Comparison of ENCODE assay signal across 11 cellular contexts in the genomic region with DNA sequence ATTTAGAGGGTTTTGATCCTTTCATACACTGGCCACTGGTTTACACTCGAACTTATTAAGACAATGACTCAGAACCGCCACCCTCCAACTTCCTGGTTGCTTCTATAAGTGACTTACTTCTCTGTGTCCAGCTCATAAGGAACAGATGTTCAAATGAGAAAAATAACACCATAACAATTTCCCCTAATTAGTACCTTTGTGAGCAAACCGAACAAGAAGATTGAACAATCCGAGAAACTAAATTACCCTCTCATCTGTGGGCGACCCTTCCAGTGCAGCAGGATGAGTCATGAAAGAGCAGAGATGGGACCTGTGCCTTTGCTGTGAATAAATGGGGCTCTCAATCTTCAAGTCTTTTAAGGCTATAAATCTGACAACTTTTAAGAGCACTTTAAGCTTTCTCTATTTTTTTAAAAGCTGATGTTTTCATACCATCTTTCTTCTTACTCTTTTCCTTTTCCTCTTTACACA.
DNase-seq lines count a peak whose midpoint lies in the region; ATAC-seq and TF ChIP-seq lines count a peak whose summit lies in the region.
"Had no signal": no experiment of that assay in that cellular context is flagged by ENCODE, and none has a peak within 500 bp of the region (broad histone marks: within the 10 kb centered on the region; RNA-seq: fewer than 3 reads in every experiment).

No MANE protein-coding gene starts in this region.

- peak overlapping the region; percentile 25 for H3K4me2 ChIP-seq in smooth muscle cell

- H3K79me2 ChIP-seq in smooth muscle cell (ENCODE audit: low read depth), result no peaks in the 10 kb centered on the region

- POLR2A ChIA-PET in Panc1 (lab: Charles Lee), result no interaction called here

- no peaks in the 10 kb centered on the region for H3K36me3 ChIP-seq in Panc1 (ENCODE audit: control insufficient read depth, insufficient read depth, low read length)
- no peaks in the 10 kb centered on the region for H3K36me3 ChIP-seq in smooth muscle cell (ENCODE audit: low read depth)
- H3K36me3 ChIP-seq in left ventricle myocardium inferior, result no peaks in the 10 kb centered on the region
- H3K36me3 ChIP-seq: thoracic aorta had no signal

- WGBS in smooth muscle cell (ENCODE audit: low lambda C conversion rate), result 24% methylated on average over 5 of the region's 5 CpGs

- H3K27me3 ChIP-seq in Panc1 (ENCODE audit: control insufficient read depth, insufficient read depth, low read length) (no peaks in the 10 kb centered on the region), smooth muscle cell (ENCODE audit: low read depth) (no peaks in the 10 kb centered on the region), left ventricle myocardium inferior (ENCODE audit: low read depth) (no peaks in the 10 kb centered on the region)

- in situ Hi-C loops in Panc1 (cut with HindIII; ENCODE audit: low pct_unique_long_range_greater_than_20kb, low sequenced_read_pairs), result no loop called here

- H3K4me1 ChIP-seq in Panc1 (ENCODE audit: control insufficient read depth, insufficient read depth, low read length), result peaks cover 6% of the 10 kb centered on the region; the same call in 1 of the 2 replicates
- no peaks in the 10 kb centered on the region for H3K4me1 ChIP-seq in smooth muscle cell (ENCODE audit: low read depth)
- no peaks in the 10 kb centered on the region for H3K4me1 ChIP-seq in left ventricle myocardium inferior

- no peak overlapping the region for H3K4me3 ChIP-seq in Panc1 (ENCODE audit: low read depth in 2 of 2, low read length in 2 of 2)
- H3K4me3 ChIP-seq in smooth muscle cell, result no peak overlapping the region
- H3K4me3 ChIP-seq in left ventricle myocardium inferior, result no peak overlapping the region
- H3K4me3 ChIP-seq: thoracic aorta had no signal

- H3K9me3 ChIP-seq in Panc1 (ENCODE audit: control insufficient read depth, insufficient read depth, low read depth, low read length) (no peaks in the 10 kb centered on the region), smooth muscle cell (replicated peaks; ENCODE audit: low read depth) (no peaks in the 10 kb centered on the region), left ventricle myocardium inferior (replicated peaks) (peaks cover 9% of the 10 kb centered on the region)
- H3K9me3 ChIP-seq: thoracic aorta had no signal

- H3F3A ChIP-seq in smooth muscle cell (ENCODE audit: low read depth), result no peaks in the 10 kb centered on the region

- BruUV-seq in Panc1 (replicated peaks; lab: Mats Ljungman, UMichigan), result no TSS peak

- intact Hi-C loops in Panc1 (cut with micrococcal nuclease; ENCODE audit: unreplicated experiment) (no loop called here), left ventricle myocardium inferior (cut with micrococcal nuclease) (no loop called here)

- H3K9ac ChIP-seq in smooth muscle cell (ENCODE audit: low read depth), result no peak overlapping the region

- CTCF ChIA-PET in Panc1 (lab: Charles Lee), result interaction anchor here (0.6 kb wide), 1 partner anchor 301 kb away, joined by 3 read pairs; no protein-coding TSS in a partner anchor

- ATAC-seq in HG02759 (IDR thresholded peaks at IDR 0.05; ENCODE audit: unreplicated experiment) (peak; percentile 45), Panc1 (no peak)
- ATAC-seq: Right ventricle myocardium inferior had no signal

- H3K27ac ChIP-seq in Panc1 (ENCODE audit: low read length) (no peak overlapping the region), smooth muscle cell (ENCODE audit: low read depth) (no peak overlapping the region), left ventricle myocardium inferior (replicated peaks) (no peak overlapping the region)
- H3K27ac ChIP-seq: thoracic aorta had no signal

- H4K20me1 ChIP-seq in smooth muscle cell (ENCODE audit: low read depth), result no peaks in the 10 kb centered on the region

- TF ChIP-seq CTCF in Panc1 (IDR thresholded peaks at IDR 0.05) (no peak), smooth muscle cell (IDR thresholded peaks at IDR 0.05; ENCODE audit: borderline replicate concordance, insufficient read depth, poor library complexity, severe bottlenecking) (no peak), left ventricle myocardium inferior (IDR thresholded peaks at IDR 0.05; ENCODE audit: borderline replicate concordance) (no peak)

- DNase-seq in NCI-H1105 treated with DMSO at 0.1 percent for 48 hours (lab: John Stamatoyannopoulos, UW), result peak; percentile 37
- no peak for DNase-seq in NCI-H1105 (lab: John Stamatoyannopoulos, UW)
- peak; percentile 27 for DNase-seq in Panc1 (ENCODE audit: low read depth, low spot score)
- DNase-seq in smooth muscle cell (lab: John Stamatoyannopoulos, UW; ENCODE audit: unreplicated experiment), result no peak
- no peak for DNase-seq in left ventricle myocardium inferior
- no peak for DNase-seq in iPS-NIHi11 (ENCODE audit: low spot score)
- DNase-seq in activated CD8-positive, alpha-beta memory T cell treated with anti-CD3 and anti-CD28 coated beads, Interleukin-2, amount 50 U/mL, for 4 hours, result no peak
- DNase-seq: retina had no signal

- no peak overlapping the region for H2AFZ ChIP-seq in smooth muscle cell (ENCODE audit: low read depth)

Comparison
In these comparisons a context has a peak if more than half of its experiments do, and no peak if none do; other contexts are left out.
1. DNase-seq: peak in NCI-H1105 treated with DMSO at 0.1 percent for 48 hours (single experiment) and Panc1 (single experiment); none in NCI-H1105 (single experiment), smooth muscle cell (single experiment), left ventricle myocardium inferior (single experiment), iPS-NIHi11 (single experiment) and activated CD8-positive, alpha-beta memory T cell treated with anti-CD3 and anti-CD28 coated beads, Interleukin-2, amount 50 U/mL, for 4 hours (single experiment).